In the genomic region with DNA sequence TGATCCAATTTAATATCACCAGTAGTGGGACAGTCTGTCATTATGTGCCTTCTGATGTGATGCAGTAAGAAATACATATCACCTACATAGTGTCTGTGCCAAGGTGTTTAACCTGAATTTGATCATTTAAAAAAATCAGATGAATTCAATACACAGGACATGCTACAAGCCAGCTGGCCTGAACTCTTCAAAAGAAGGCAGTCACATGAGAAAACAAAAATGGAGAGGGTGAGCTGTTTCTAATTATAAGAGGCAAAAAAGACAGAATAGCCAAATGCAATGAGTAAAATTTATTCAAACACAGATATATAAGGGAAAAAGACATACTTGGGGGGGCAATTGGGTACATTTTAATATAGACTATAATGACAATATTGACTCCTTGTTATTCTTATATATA, we compare ENCODE assay signal across 17 cellular contexts.
DNase-seq lines count a peak whose midpoint lies in the region; ATAC-seq, FAIRE-seq and TF ChIP-seq lines count a peak whose summit lies in the region.
"Had no signal": no experiment of that assay in that cellular context is flagged by ENCODE, and none has a peak within 500 bp of the region (broad histone marks: within the 10 kb centered on the region; RNA-seq: fewer than 3 reads in every experiment).

No MANE protein-coding gene starts in this region.

- CTCF ChIA-PET in GM12878 (lab: Yijun Ruan, JAX): interaction anchor here (1.0 to 4.1 kb wide), 7 partner anchors 9 to 173 kb away, joined by 3 to 34 read pairs (median 7); no protein-coding TSS in a partner anchor

- TF ChIP-seq RAD21 in GM12878 (IDR thresholded peaks at IDR 0.05; ENCODE audit: insufficient read depth, low read depth, low read length): no peak

- RAD21 ChIA-PET in GM12878 (lab: Charles Lee; ENCODE audit: unreplicated experiment): interaction anchor here (1.8 to 2.0 kb wide), 3 partner anchors 8 to 161 kb away, joined by 7 to 12 read pairs (median 8); no protein-coding TSS in a partner anchor

- H3K79me2 ChIP-seq in GM12878 (ENCODE audit: control insufficient read depth, insufficient read depth, low read length): peaks cover 2% of the 10 kb centered on the region

- H3K9me3 ChIP-seq in GM12878 (replicated peaks; ENCODE audit: control insufficient read depth, insufficient read depth, low read length): peaks cover 2% of the 10 kb centered on the region; the same call in 2 of the 3 replicates

- POLR2A ChIA-PET in GM12878 (lab: Charles Lee): interaction anchor here (1.1 to 2.0 kb wide), 3 partner anchors 8 to 173 kb away, joined by 3 to 14 read pairs (median 6); partner anchors contain the start of gene IPO13

- no peaks in the 10 kb centered on the region for H4K20me1 ChIP-seq in GM12878 (ENCODE audit: control insufficient read depth, insufficient read depth)
- H4K20me1 ChIP-seq: BLaER1 had no signal

- FAIRE-seq in GM12878 (lab: Jason Lieb, UNC) (no peak), urothelium cell line (lab: Jason Lieb, UNC) (peak; percentile 13)
- FAIRE-seq: GM12892, H1 had no signal

- no peak overlapping the region for H3K27ac ChIP-seq in GM12878 (ENCODE audit: control insufficient read depth, insufficient read depth)
- H3K27ac ChIP-seq: 22Rv1, BLaER1 had no signal

- no peak for TF ChIP-seq CTCF in GM12878 (IDR thresholded peaks at IDR 0.05 in 2 of 3, conservative IDR thresholded peaks at IDR 0.05 in 1 of 3; ENCODE audit: control insufficient read depth in 2 of 3, extremely low read depth in 1 of 3, insufficient read depth in 1 of 3, low read depth in 3 of 3, low read length in 3 of 3)
- TF ChIP-seq CTCF in foreskin fibroblast (IDR thresholded peaks at IDR 0.05; ENCODE audit: low read depth, low read length): no peak

- TF ChIP-seq POLR2A in GM12878 (IDR thresholded peaks at IDR 0.05; ENCODE audit: low read depth, low read length): no peak

- intact Hi-C loops in GM12878 (cut with micrococcal nuclease; ENCODE audit: unreplicated experiment): no loop called here

- no peak overlapping the region for H2AFZ ChIP-seq in GM12878 (ENCODE audit: control insufficient read depth, low read depth, low read length)

- peak; percentile 35; the same call in 2 of the 3 replicates for ATAC-seq in GM12878
- no peak for ATAC-seq in HG03095 (IDR thresholded peaks at IDR 0.05; ENCODE audit: unreplicated experiment)

- no peak for TF ChIP-seq EP300 in GM12878 (IDR thresholded peaks at IDR 0.05; ENCODE audit: borderline replicate concordance in 1 of 2, control insufficient read depth in 1 of 2, low read depth in 2 of 2, low read length in 2 of 2)

- H3K36me3 ChIP-seq in GM12878 (ENCODE audit: control insufficient read depth in 2 of 2, insufficient read depth in 2 of 2, low read length in 1 of 2): peaks cover 0 to 4% of the 10 kb centered on the region in 2 experiments; a peak in 1 of 4 replicates

- in situ Hi-C loops in GM12878 (cut with MboI): no loop called here

- SMC1A ChIA-PET in GM12878 (lab: Charles Lee; ENCODE audit: uncharacterized antibody, unreplicated experiment): interaction anchor here (1.5 to 3.9 kb wide), 5 partner anchors 9 to 172 kb away, joined by 5 to 48 read pairs (median 9); no protein-coding TSS in a partner anchor

- peaks cover 14% of the 10 kb centered on the region for H3K4me1 ChIP-seq in GM12878 (ENCODE audit: control insufficient read depth, insufficient read depth, low read length)
- H3K4me1 ChIP-seq: BLaER1 had no signal

- H3K9ac ChIP-seq in GM12878 (ENCODE audit: control insufficient read depth, insufficient read depth, low read length): no peak overlapping the region
- H3K9ac ChIP-seq: BLaER1 had no signal

- H3K4me2 ChIP-seq in GM12878 (ENCODE audit: control insufficient read depth, insufficient read depth): no peak overlapping the region
- H3K4me2 ChIP-seq: BLaER1 had no signal

- no TSS peak for BruUV-seq in GM12878 (replicated peaks; lab: Mats Ljungman, UMichigan)

- DNase-seq in NCI-H2171 (lab: John Stamatoyannopoulos, UW): peak; percentile 2
- DNase-seq in NCI-H2171 treated with DMSO at 0.1 percent for 48 hours (lab: John Stamatoyannopoulos, UW): no peak
- DNase-seq in GM12878 (ENCODE audit: low read depth, low spot score): no peak
- peak; percentile 26 to 63 for DNase-seq in foreskin fibroblast
- DNase-seq in urothelium cell line (ENCODE audit: low spot score): no peak
- no peak for DNase-seq in DMS53 (lab: John Stamatoyannopoulos, UW)
- no peak for DNase-seq in pons (ENCODE audit: low spot score)
- DNase-seq: CD4-positive, alpha-beta memory T cell; NCI-H1092 treated with DMSO at 0.1 percent for 48 hours; NCI-H146; NCI-H2081; Right ventricle myocardium superior had no signal

- H3K27me3 ChIP-seq in GM12878 (replicated peaks in 1 of 2; ENCODE audit: control insufficient read depth in 2 of 2, insufficient read depth in 2 of 2, low read length in 1 of 2): no peaks in the 10 kb centered on the region
- H3K27me3 ChIP-seq: BLaER1 had no signal

- no peak overlapping the region for H3K4me3 ChIP-seq in GM12878
- H3K4me3 ChIP-seq in foreskin fibroblast (ENCODE audit: low read depth in 1 of 2, low read length in 2 of 2): no peak overlapping the region
- H3K4me3 ChIP-seq: BLaER1 had no signal

TF ChIP-seq in GM12878, 131 proteins besides CTCF, POLR2A, EP300 and RAD21:
- TF ChIP-seq NFYA (IDR thresholded peaks at IDR 0.05; ENCODE audit: borderline replicate concordance, low read depth, low read length) (no peak), SMAD5 (IDR thresholded peaks at IDR 0.05; ENCODE audit: low read depth) (no peak), MXI1 (IDR thresholded peaks at IDR 0.05; ENCODE audit: low read depth, low read length) (no peak), EGR1 (IDR thresholded peaks at IDR 0.05; ENCODE audit: borderline replicate concordance in 1 of 2, low read depth in 2 of 2, low read length in 2 of 2) (no peak), TCF7 (IDR thresholded peaks at IDR 0.05; ENCODE audit: borderline replicate concordance) (no peak), RUNX3 (IDR thresholded peaks at IDR 0.05; ENCODE audit: low read length) (no peak), BMI1 (IDR thresholded peaks at IDR 0.05; ENCODE audit: borderline replicate concordance) (no peak)
- TF ChIP-seq, protein P1, sequence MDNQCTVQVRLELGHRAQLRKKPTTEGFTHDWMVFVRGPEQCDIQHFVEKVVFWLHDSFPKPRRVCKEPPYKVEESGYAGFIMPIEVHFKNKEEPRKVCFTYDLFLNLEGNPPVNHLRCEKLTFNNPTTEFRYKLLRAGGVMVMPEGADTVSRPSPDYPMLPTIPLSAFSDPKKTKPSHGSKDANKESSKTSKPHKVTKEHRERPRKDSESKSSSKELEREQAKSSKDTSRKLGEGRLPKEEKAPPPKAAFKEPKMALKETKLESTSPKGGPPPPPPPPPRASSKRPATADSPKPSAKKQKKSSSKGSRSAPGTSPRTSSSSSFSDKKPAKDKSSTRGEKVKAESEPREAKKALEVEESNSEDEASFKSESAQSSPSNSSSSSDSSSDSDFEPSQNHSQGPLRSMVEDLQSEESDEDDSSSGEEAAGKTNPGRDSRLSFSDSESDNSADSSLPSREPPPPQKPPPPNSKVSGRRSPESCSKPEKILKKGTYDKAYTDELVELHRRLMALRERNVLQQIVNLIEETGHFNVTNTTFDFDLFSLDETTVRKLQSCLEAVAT (IDR thresholded peaks at IDR 0.05): no peak
- TF ChIP-seq, protein P2, sequence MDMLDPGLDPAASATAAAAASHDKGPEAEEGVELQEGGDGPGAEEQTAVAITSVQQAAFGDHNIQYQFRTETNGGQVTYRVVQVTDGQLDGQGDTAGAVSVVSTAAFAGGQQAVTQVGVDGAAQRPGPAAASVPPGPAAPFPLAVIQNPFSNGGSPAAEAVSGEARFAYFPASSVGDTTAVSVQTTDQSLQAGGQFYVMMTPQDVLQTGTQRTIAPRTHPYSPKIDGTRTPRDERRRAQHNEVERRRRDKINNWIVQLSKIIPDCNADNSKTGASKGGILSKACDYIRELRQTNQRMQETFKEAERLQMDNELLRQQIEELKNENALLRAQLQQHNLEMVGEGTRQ (IDR thresholded peaks at IDR 0.05; ENCODE audit: borderline replicate concordance, low read depth, low read length): no peak

Comparison
In these comparisons a context has a peak if more than half of its experiments do, and no peak if none do; other contexts are left out.
1. DNase-seq: peak in NCI-H2171 (single experiment) and foreskin fibroblast (2 of 2); none in NCI-H2171 treated with DMSO at 0.1 percent for 48 hours (single experiment), GM12878 (single experiment), urothelium cell line (single experiment), DMS53 (single experiment) and pons (single experiment).